Comparison of ENCODE assay signal across 26 cellular contexts in the genomic region with DNA sequence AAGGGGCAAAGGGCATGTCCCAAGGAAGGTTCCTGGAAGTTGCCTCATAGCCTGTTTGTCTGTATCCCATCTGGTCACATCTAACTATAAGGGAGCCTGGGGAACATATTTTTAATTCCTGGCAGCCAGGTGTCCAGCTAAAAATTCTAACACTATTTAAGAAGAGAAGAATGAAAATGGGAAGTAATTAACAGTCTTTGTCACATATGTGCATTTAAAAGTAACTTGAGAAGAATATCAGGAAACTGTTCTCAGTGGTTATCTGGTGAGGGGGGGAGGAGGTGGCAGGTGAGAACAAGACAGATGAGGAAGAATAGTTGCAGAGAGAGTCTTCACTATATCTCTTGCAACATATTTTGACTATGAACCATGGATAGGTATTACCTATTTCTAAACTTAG.
"Had no signal": no experiment of that assay in that cellular context is flagged by ENCODE, and none has a peak within 500 bp of the region (broad histone marks: within the 10 kb centered on the region; RNA-seq: fewer than 3 reads in every experiment).

No MANE protein-coding gene starts in this region.

- DNase-seq: activated CD4-positive, alpha-beta T cell treated with anti-CD3 and anti-CD28 coated beads for 4 hours; activated CD4-positive, alpha-beta T cell treated with anti-CD3 and anti-CD28 coated beads, Interleukin-2, amount 50 U/mL, for 48 hours; activated CD4-positive, CD25-positive, alpha-beta regulatory T cell; activated effector memory CD4-positive, alpha-beta T cell treated with Interleukin-2 at 50 U/mL for 16 hours; activated naive CD4-positive, alpha-beta T cell treated with anti-CD3 and anti-CD28 coated beads for 36 hours; activated naive CD8-positive, alpha-beta T cell treated with anti-CD3 and anti-CD28 coated beads, Interleukin-2, amount 10 ng/mL, durations not matched to agents 7 days and 5 days; activated T-cell treated with anti-CD3 and anti-CD28 coated beads, Interleukin-2, amount 50 U/mL, for 72 hours; amniotic stem cell; colonic mucosa; dorsolateral prefrontal cortex; glutamatergic neuron; left ventricle myocardium inferior; ovary; psoas muscle; stimulated activated CD4-positive, alpha-beta T cell treated with anti-CD3 and anti-CD28 coated beads, Interleukin-12 subunit alpha, Interleukin-12 subunit beta, amount 100 ng/mL, for 4 hours; stimulated activated CD4-positive, alpha-beta T cell treated with anti-CD3 and anti-CD28 coated beads, Interleukin-4, amount 100 ng/mL, for 4 hours; substantia nigra; tibial artery had no signal

- H2AFZ ChIP-seq: hepatocyte had no signal

- H3K9me3 ChIP-seq: breast epithelium, colonic mucosa, esophagus muscularis mucosa, left ventricle myocardium inferior, neutrophil, ovary, psoas muscle, right atrium auricular region, tibial artery had no signal

- H3K79me2 ChIP-seq: hepatocyte had no signal

- H3K27me3 Mint-ChIP-seq: central memory CD8-positive, alpha-beta T cell; stimulated activated naive CD8-positive, alpha-beta T cell treated with anti-CD3 and anti-CD28 coated beads, Interleukin-15, Interleukin-2, amounts not matched to agents 100 ng/mL and 50 ng/mL, for 24 hours had no signal

- H3K27ac ChIP-seq: breast epithelium, colonic mucosa, dorsolateral prefrontal cortex, esophagus muscularis mucosa, hepatocyte, left ventricle myocardium inferior, neutrophil, ovary, psoas muscle, right atrium auricular region, tibial artery had no signal

- ATAC-seq: activated T-cell treated with anti-CD3 and anti-CD28 coated beads, Interleukin-2, amount 50 U/mL, for 72 hours; psoas muscle had no signal

- H3K4me1 Mint-ChIP-seq: nephron had no signal

- H3K4me1 ChIP-seq: breast epithelium, colonic mucosa, esophagus muscularis mucosa, left ventricle myocardium inferior, psoas muscle, right atrium auricular region, tibial artery had no signal

- H3K27ac Mint-ChIP-seq: activated naive CD4-positive, alpha-beta T cell treated with anti-CD3 and anti-CD28 coated beads for 36 hours; activated naive CD8-positive, alpha-beta T cell treated with anti-CD3 and anti-CD28 coated beads, Interleukin-2, amount 10 ng/mL, durations not matched to agents 7 days and 5 days; activated T-cell treated with anti-CD3 and anti-CD28 coated beads, Interleukin-2, amount 50 U/mL, for 72 hours; nephron; stimulated activated naive CD8-positive, alpha-beta T cell treated with anti-CD3 and anti-CD28 coated beads, Interleukin-15, Interleukin-2, amounts not matched to agents 100 ng/mL and 50 ng/mL, for 24 hours had no signal

- H3K4me2 ChIP-seq: hepatocyte had no signal

- H3K36me3 Mint-ChIP-seq: activated naive CD8-positive, alpha-beta T cell treated with anti-CD3 and anti-CD28 coated beads, Interleukin-2, amount 10 ng/mL, durations not matched to agents 7 days and 5 days had no signal

- H3K36me3 ChIP-seq: breast epithelium, colonic mucosa, esophagus muscularis mucosa, left ventricle myocardium inferior, neutrophil, ovary, right atrium auricular region, tibial artery had no signal

- H3K27me3 ChIP-seq: breast epithelium, colonic mucosa, esophagus muscularis mucosa, hepatocyte, neutrophil, ovary, right atrium auricular region, tibial artery had no signal

- H3K9me3 Mint-ChIP-seq: activated naive CD4-positive, alpha-beta T cell treated with anti-CD3 and anti-CD28 coated beads for 36 hours; activated naive CD8-positive, alpha-beta T cell treated with anti-CD3 and anti-CD28 coated beads, Interleukin-2, amount 10 ng/mL, durations not matched to agents 7 days and 5 days; activated T-cell treated with anti-CD3 and anti-CD28 coated beads, Interleukin-2, amount 50 U/mL, for 72 hours; central memory CD8-positive, alpha-beta T cell; nephron; stimulated activated naive CD8-positive, alpha-beta T cell treated with anti-CD3 and anti-CD28 coated beads, Interleukin-15, Interleukin-2, amounts not matched to agents 100 ng/mL and 50 ng/mL, for 24 hours had no signal

- H3K4me3 Mint-ChIP-seq: activated naive CD4-positive, alpha-beta T cell treated with anti-CD3 and anti-CD28 coated beads for 36 hours; activated naive CD8-positive, alpha-beta T cell treated with anti-CD3 and anti-CD28 coated beads, Interleukin-2, amount 10 ng/mL, durations not matched to agents 7 days and 5 days; activated T-cell treated with anti-CD3 and anti-CD28 coated beads, Interleukin-2, amount 50 U/mL, for 72 hours; central memory CD8-positive, alpha-beta T cell; nephron; stimulated activated naive CD8-positive, alpha-beta T cell treated with anti-CD3 and anti-CD28 coated beads, Interleukin-15, Interleukin-2, amounts not matched to agents 100 ng/mL and 50 ng/mL, for 24 hours had no signal

- H3K4me3 ChIP-seq: breast epithelium, colonic mucosa, dorsolateral prefrontal cortex, esophagus muscularis mucosa, hepatocyte, left ventricle myocardium inferior, ovary, psoas muscle, right atrium auricular region, tibial artery had no signal
